ENCODE assay signal across 20 cellular contexts in the genomic region with DNA sequence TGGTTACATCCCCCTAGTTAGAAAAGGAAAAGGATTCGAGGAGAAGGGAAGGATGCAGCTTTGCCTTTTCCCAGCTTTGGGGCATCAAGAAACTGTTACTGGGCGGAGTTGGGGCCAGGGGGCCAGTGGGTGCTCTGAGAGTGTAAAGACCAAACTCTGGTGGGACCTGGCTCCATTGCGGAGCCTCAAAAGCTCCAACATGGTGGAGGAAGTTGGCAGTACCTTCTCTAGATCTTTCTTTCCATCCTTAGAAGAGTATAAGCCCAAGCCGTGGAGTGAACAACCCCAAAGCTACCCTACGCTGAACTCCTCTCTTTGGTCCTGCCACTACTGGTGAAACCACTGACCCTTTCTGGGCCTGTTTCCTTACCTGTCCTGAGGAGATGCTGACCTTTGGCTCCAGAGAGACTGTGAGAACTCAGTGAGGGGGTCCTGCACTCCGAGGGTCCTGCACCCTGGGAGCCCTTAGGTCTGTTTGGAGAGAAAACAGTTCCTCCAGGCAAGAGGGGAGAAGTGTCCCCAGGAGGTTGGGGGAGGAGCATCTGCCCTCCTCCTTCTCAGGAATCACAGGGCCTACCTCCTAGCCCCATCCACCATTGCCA. TPM values are rescaled to one million over a fixed set of nuclear protein-coding genes. Genes with fewer than 3 reads are reported as not detected.
DNase-seq lines count a peak whose midpoint lies in the region; ATAC-seq, FAIRE-seq and TF ChIP-seq lines count a peak whose summit lies in the region.
"Had no signal": no experiment of that assay in that cellular context is flagged by ENCODE, and none has a peak within 500 bp of the region (broad histone marks: within the 10 kb centered on the region; RNA-seq: fewer than 3 reads in every experiment).

No MANE protein-coding gene starts in this region.

- peaks cover 17% of the 10 kb centered on the region for H3K36me3 ChIP-seq in MG63
- no peaks in the 10 kb centered on the region for H3K36me3 ChIP-seq in bronchial epithelial cell (ENCODE audit: control insufficient read depth, insufficient read depth, low read length)
- H3K36me3 ChIP-seq in psoas muscle (ENCODE audit: insufficient read depth in 1 of 2, low read depth in 1 of 2): no peaks in the 10 kb centered on the region
- H3K36me3 ChIP-seq: left lung had no signal

- peak overlapping the region; percentile 67 for H3K4me3 Mint-ChIP-seq in activated CD4-positive, alpha-beta T cell treated with anti-CD3 and anti-CD28 coated beads for 36 hours
- H3K4me3 Mint-ChIP-seq in immature natural killer cell: peak overlapping the region in 2 of 5 donors; percentile 14 to 17

- H3K27ac ChIP-seq in psoas muscle: no peak overlapping the region
- H3K27ac ChIP-seq: left lung had no signal

- H3K4me1 Mint-ChIP-seq in activated CD4-positive, alpha-beta T cell treated with anti-CD3 and anti-CD28 coated beads for 36 hours: peaks cover 38% of the 10 kb centered on the region
- peaks cover 23 to 34% of the 10 kb centered on the region in 2 donors for H3K4me1 Mint-ChIP-seq in immature natural killer cell

- CTCF ChIA-PET in activated CD4-positive, alpha-beta T cell treated with anti-CD3 and anti-CD28 coated beads for 36 hours (lab: Charles Lee): interaction anchor here (0.6 to 1.2 kb wide), 4 partner anchors 9 to 259 kb away, joined by 3 to 6 read pairs (median 3); no protein-coding TSS in a partner anchor

- no peak overlapping the region for H3K27ac Mint-ChIP-seq in activated CD4-positive, alpha-beta T cell treated with anti-CD3 and anti-CD28 coated beads for 36 hours
- no peak overlapping the region for H3K27ac Mint-ChIP-seq in immature natural killer cell
- H3K27ac Mint-ChIP-seq: stimulated activated memory B cell treated with anti-CD40 and anti-IgM and Interleukin-4, amounts not matched to agents 10 μg/mL and 1 μg/mL and 100 μg/mL, for 72 hours; T-helper 17 cell had no signal

- POLR2A ChIA-PET in activated CD4-positive, alpha-beta T cell treated with anti-CD3 and anti-CD28 coated beads for 36 hours (lab: Charles Lee): no interaction called here

- H3K4me3 ChIP-seq in MG63 (peak overlapping the region; percentile 75), bronchial epithelial cell (ENCODE audit: low read depth, low read length) (no peak overlapping the region), psoas muscle (peak overlapping the region; percentile 50)
- H3K4me3 ChIP-seq: left lung had no signal

- no peaks in the 10 kb centered on the region for H3K36me3 Mint-ChIP-seq in activated CD4-positive, alpha-beta T cell treated with anti-CD3 and anti-CD28 coated beads for 36 hours (ENCODE audit: low read depth)
- no peaks in the 10 kb centered on the region for H3K36me3 Mint-ChIP-seq in immature natural killer cell

- no peak for DNase-seq in activated CD4-positive, alpha-beta T cell treated with anti-CD3 and anti-CD28 coated beads for 36 hours
- DNase-seq in activated CD4-positive, alpha-beta T cell treated with anti-CD3 and anti-CD28 coated beads for 1 hour: no peak
- DNase-seq in MG63: no peak
- no peak for DNase-seq in bronchial epithelial cell (ENCODE audit: low read depth)
- DNase-seq in psoas muscle: no peak
- no peak for DNase-seq in central memory CD4-positive, alpha-beta T cell
- no peak for DNase-seq in immature natural killer cell
- no peak for DNase-seq in NAMALWA (ENCODE audit: low spot score)
- DNase-seq: activated T-cell treated with anti-CD3 and anti-CD28 coated beads, Interleukin-2, amount 50 U/mL, for 24 hours; hippocampal formation; left lung; NCI-H1436 treated with DMSO at 0.1 percent for 48 hours; NCI-H226; T-helper 17 cell had no signal

- ATAC-seq in activated CD4-positive, alpha-beta T cell treated with anti-CD3 and anti-CD28 coated beads for 36 hours: no peak
- ATAC-seq in psoas muscle: no peak
- ATAC-seq: left lung; Right ventricle myocardium inferior; stimulated activated memory B cell treated with anti-CD40 and anti-IgM and Interleukin-4, amounts not matched to agents 10 μg/mL and 1 μg/mL and 100 μg/mL, for 72 hours had no signal

- intact Hi-C loops in activated CD4-positive, alpha-beta T cell treated with anti-CD3 and anti-CD28 coated beads for 36 hours (cut with DNase I, micrococcal nuclease): no loop called here
- intact Hi-C loops in psoas muscle (cut with DNase I): no loop called here

- H3K4me1 ChIP-seq in psoas muscle: peaks cover 20% of the 10 kb centered on the region

- H3K27me3 ChIP-seq in MG63 (no peaks in the 10 kb centered on the region), bronchial epithelial cell (ENCODE audit: control insufficient read depth, insufficient read depth, low read length) (peaks cover 85% of the 10 kb centered on the region), psoas muscle (ENCODE audit: insufficient read depth in 3 of 3, low read length in 2 of 3) (peaks cover 0 to 94% (median 52%) of the 10 kb centered on the region in 3 donors)

- H3K9me3 Mint-ChIP-seq in activated CD4-positive, alpha-beta T cell treated with anti-CD3 and anti-CD28 coated beads for 36 hours (ENCODE audit: low read depth): no peaks in the 10 kb centered on the region
- H3K9me3 Mint-ChIP-seq in immature natural killer cell: peaks cover 0 to 4% (median 0%) of the 10 kb centered on the region in 6 donors
- H3K9me3 Mint-ChIP-seq: activated T-cell treated with anti-CD3 and anti-CD28 coated beads, Interleukin-2, amount 50 U/mL, for 24 hours; stimulated activated memory B cell treated with anti-CD40 and anti-IgM and Interleukin-4, amounts not matched to agents 10 μg/mL and 1 μg/mL and 100 μg/mL, for 72 hours had no signal

- FAIRE-seq in bronchial epithelial cell (lab: Jason Lieb, UNC): peak; percentile 23
- FAIRE-seq: endometrium had no signal

- no peaks in the 10 kb centered on the region for H3K9me3 ChIP-seq in MG63
- H3K9me3 ChIP-seq in psoas muscle: no peaks in the 10 kb centered on the region
- H3K9me3 ChIP-seq: left lung had no signal

- WGBS in psoas muscle, 3 donors: 81 to 89% (median 81%) methylated on average over 6 of the region's 6 CpGs

- TF ChIP-seq CTCF in bronchial epithelial cell (IDR thresholded peaks at IDR 0.05; ENCODE audit: insufficient read depth, low read length, severe bottlenecking): no peak
- no peak for TF ChIP-seq CTCF in psoas muscle (IDR thresholded peaks at IDR 0.05)

- H3K27me3 Mint-ChIP-seq in activated CD4-positive, alpha-beta T cell treated with anti-CD3 and anti-CD28 coated beads for 36 hours: peaks cover 61% of the 10 kb centered on the region
- peaks cover 17 to 32% (median 27%) of the 10 kb centered on the region in 3 donors for H3K27me3 Mint-ChIP-seq in immature natural killer cell (ENCODE audit: low read depth in 3 of 3)

RNA-seq across cellular contexts. Expression of gene BARX1, which starts 1.1 kb away (rescaled TPM):
- total RNA-seq in activated CD4-positive, alpha-beta T cell treated with anti-CD3 and anti-CD28 coated beads for 36 hours: 1 to 10 TPM; 1.8 to 1.9 TPM
- 170 and 176 TPM in 2 replicates for total RNA-seq in MG63 (2014; rRNA removed; shearing (Covaris generic); ENCODE audit: low replicate concordance)
- 0.13 TPM in 1 of 2 replicates, not detected in the other for total RNA-seq in bronchial epithelial cell
- total RNA-seq in psoas muscle: not detected
- not detected for polyA plus RNA-seq in psoas muscle
- not detected for polyA plus RNA-seq in immature natural killer cell
- total RNA-seq: A172, left lung, pulmonary artery endothelial cell, Right ventricle myocardium inferior, T-helper 17 cell, urinary bladder had no signal
- polyA plus RNA-seq: urinary bladder had no signal

Comparison
In these comparisons a context has a peak if more than half of its experiments do, and no peak if none do; other contexts are left out.
1. RNA of gene BARX1, which starts 1.1 kb away (total RNA-seq): 170 to 176 TPM in MG63; 1.8 to 1.9 TPM in activated CD4-positive, alpha-beta T cell treated with anti-CD3 and anti-CD28 coated beads for 36 hours, 0.13 TPM in bronchial epithelial cell and not detected in psoas muscle; every median in the first group is over 10 times any median in the second.